ENCODE assay signal across 1 cellular context in the genomic region with DNA sequence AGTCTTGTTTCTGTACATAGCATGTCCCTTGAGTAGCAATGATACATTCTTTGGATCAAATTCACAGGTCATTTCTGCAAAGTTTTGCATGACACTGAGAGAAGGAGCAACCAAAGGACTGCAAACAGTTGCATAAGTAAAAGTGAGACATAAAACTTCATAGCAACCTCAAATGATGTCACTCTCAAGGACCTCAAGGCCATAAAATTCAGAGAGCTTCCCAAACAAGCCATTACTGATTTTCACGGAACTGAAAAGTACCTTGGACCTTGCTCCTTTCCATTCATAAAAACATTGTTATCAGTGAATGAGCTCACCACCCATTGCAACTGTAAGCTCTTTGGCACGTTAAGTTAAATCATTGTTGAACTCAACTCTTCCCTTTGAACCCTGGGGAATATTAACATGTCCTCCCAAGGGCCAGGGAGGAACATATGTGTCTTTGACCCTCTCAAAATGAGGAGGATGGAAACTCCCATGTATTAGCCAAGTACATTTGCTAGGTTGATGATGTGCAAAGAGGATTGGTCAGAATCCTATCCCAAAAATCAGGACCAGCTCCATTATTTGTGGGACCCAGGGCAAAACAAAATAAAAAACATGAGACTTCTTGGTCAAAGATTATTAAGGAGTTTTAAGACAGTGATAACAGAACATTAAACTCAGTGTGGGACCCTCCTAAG.
TF ChIP-seq lines count a peak whose summit lies in the region.

No MANE protein-coding gene starts in this region.

TF ChIP-seq in HEK293, 187 proteins besides CTCF, POLR2A, EP300 and RAD21 (continued from another document):
- TF ChIP-seq, protein P1, sequence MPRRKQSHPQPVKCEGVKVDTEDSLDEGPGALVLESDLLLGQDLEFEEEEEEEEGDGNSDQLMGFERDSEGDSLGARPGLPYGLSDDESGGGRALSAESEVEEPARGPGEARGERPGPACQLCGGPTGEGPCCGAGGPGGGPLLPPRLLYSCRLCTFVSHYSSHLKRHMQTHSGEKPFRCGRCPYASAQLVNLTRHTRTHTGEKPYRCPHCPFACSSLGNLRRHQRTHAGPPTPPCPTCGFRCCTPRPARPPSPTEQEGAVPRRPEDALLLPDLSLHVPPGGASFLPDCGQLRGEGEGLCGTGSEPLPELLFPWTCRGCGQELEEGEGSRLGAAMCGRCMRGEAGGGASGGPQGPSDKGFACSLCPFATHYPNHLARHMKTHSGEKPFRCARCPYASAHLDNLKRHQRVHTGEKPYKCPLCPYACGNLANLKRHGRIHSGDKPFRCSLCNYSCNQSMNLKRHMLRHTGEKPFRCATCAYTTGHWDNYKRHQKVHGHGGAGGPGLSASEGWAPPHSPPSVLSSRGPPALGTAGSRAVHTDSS (tag by site-specific recombination; IDR thresholded peaks at IDR 0.05), result 0 out of 2 replicates have a peak, but pooled peaks have one; percentile 42
- TF ChIP-seq ZNF10 (tag by site-specific recombination; IDR thresholded peaks at IDR 0.05) (0 out of 2 replicates have a peak, but pooled peaks have one; percentile 70), ZSCAN16 (tag by site-specific recombination; IDR thresholded peaks at IDR 0.05) (no peak), ZNF473 (tag by site-specific recombination; IDR thresholded peaks at IDR 0.05) (no peak)
